8 cellular contexts compared by ENCODE assay signal in genomic region chr2:29920130-29920577, GRCh38. TPM values are rescaled to one million over a fixed set of nuclear protein-coding genes. Genes with fewer than 3 reads are reported as not detected.
A peak's percentile ranks its signal among the peaks of the same experiment; 100 is the strongest.
DNase-seq lines count a peak whose midpoint lies in the region; ATAC-seq and TF ChIP-seq lines count a peak whose summit lies in the region.

No MANE protein-coding gene starts in this region.

- H3K9me3 Mint-ChIP-seq in immature natural killer cell, result peaks cover 0 to 11% (median 0%) of the 10 kb centered on the region in 6 donors

- ATAC-seq in HG03097 (IDR thresholded peaks at IDR 0.05; ENCODE audit: low FRiP score, unreplicated experiment), result no peak

- H3K27me3 Mint-ChIP-seq in immature natural killer cell (ENCODE audit: low read depth in 3 of 3), result peaks cover 22 to 38% (median 24%) of the 10 kb centered on the region in 3 donors

- TF ChIP-seq CTCF in astrocyte of the cerebellum (IDR thresholded peaks at IDR 0.05; ENCODE audit: low read depth, low read length, missing control alignments), result no peak

- H3K27ac Mint-ChIP-seq in immature natural killer cell, result no peak overlapping the region

- H3K4me3 Mint-ChIP-seq in immature natural killer cell, result no peak overlapping the region

- DNase-seq in ELF-1 (ENCODE audit: low read depth, low spot score) (peak; percentile 85), RPMI7951 (ENCODE audit: low read depth) (peak; percentile 49), astrocyte of the cerebellum (ENCODE audit: low read depth) (no peak), immature natural killer cell (peak; percentile 14 to 30 (median 27)), NCI-H187 (lab: John Stamatoyannopoulos, UW) (no peak), A172 (ENCODE audit: low spot score) (no peak)
- peak in 2 of 3 donors; percentile 35 for DNase-seq in stimulated activated CD4-positive, alpha-beta T cell treated with anti-CD3 and anti-CD28 coated beads, Interleukin-12 subunit alpha, Interleukin-12 subunit beta, amount 100 ng/mL, for 48 hours (ENCODE audit: low read depth in 2 of 3, low spot score in 1 of 3)

- peaks cover 0 to 4% (median 3%) of the 10 kb centered on the region in 3 donors for H3K36me3 Mint-ChIP-seq in immature natural killer cell

- in situ Hi-C loops in astrocyte of the cerebellum (cut with HindIII; ENCODE audit: low sequenced_read_pairs), result no loop called here

- peak overlapping the region; percentile 30 for H3K4me3 ChIP-seq in astrocyte of the cerebellum (ENCODE audit: low read depth, low read length)

- peaks cover 10 to 15% of the 10 kb centered on the region in 2 donors for H3K4me1 Mint-ChIP-seq in immature natural killer cell

RNA-seq across cellular contexts. Expression of gene ALK, which starts 1.2 kb away (rescaled TPM):
- total RNA-seq in RPMI7951 (2014; rRNA removed; shearing (Covaris generic)), result 0.12 and 0.29 TPM in 2 replicates
- not detected for polyA plus RNA-seq in immature natural killer cell
- total RNA-seq in A172 (2014; rRNA removed; shearing (Covaris generic)), result 0.07 and 0.26 TPM in 2 replicates

Comparison
In these comparisons a context has a peak if more than half of its experiments do, and no peak if none do; other contexts are left out.
1. DNase-seq: peak in ELF-1 (single experiment), RPMI7951 (single experiment), immature natural killer cell (3 of 3) and stimulated activated CD4-positive, alpha-beta T cell treated with anti-CD3 and anti-CD28 coated beads, Interleukin-12 subunit alpha, Interleukin-12 subunit beta, amount 100 ng/mL, for 48 hours (2 of 3); none in astrocyte of the cerebellum (single experiment), NCI-H187 (0 of 2) and A172 (single experiment).